Comparison of ENCODE assay signal across 1 cellular context in the genomic region with DNA sequence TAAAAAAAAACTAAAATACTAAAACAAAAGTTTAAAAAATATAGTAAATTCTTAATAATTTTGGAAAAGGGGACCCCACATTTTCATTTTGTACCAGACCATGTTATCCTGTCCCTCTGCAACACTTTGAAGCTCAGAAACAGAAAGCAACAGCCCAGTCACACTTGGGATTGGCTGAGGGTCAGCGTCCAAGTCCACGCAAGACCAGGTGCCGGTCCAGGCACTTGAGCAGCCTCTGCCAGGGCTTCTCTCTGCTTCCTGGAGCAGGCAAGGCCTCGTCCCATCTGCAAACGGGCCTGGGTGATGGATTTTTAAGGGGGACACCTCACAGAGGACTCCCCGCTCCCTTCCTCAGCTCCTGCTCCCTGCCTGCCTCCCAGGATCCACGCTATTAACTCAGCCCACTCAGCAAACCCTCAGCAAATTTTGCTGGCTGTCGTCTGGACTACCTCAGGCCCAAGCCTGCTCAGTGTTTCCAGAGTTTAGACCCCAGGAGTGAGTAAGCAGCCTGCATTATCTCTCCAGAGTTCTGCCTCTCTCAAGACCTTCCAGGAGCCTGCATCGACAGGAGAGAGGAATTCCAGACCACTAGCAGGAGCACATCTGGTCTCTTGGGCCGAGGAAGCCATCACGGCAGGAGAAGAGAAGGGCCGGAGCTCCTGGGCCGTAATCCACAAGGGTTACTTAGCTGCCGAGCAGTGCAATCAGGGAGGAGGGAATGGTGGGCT.
TF ChIP-seq lines count a peak whose summit lies in the region.

No MANE protein-coding gene starts in this region.

TF ChIP-seq in IMR-90, 13 proteins besides CTCF, POLR2A, EP300 and RAD21:
- TF ChIP-seq RCOR1 (IDR thresholded peaks at IDR 0.05; ENCODE audit: insufficient replicate concordance, low read length) (no peak), MAFK (IDR thresholded peaks at IDR 0.05; ENCODE audit: low read depth, low read length) (no peak), NFE2L2 (IDR thresholded peaks at IDR 0.05; ENCODE audit: low read depth, low read length) (no peak), CHD1 (IDR thresholded peaks at IDR 0.05; ENCODE audit: low read depth, low read length) (no peak), MXI1 (IDR thresholded peaks at IDR 0.05; ENCODE audit: borderline replicate concordance, low read depth, low read length) (no peak), BHLHE40 (IDR thresholded peaks at IDR 0.05; ENCODE audit: low read depth, low read length) (no peak), USF2 (IDR thresholded peaks at IDR 0.05; ENCODE audit: low read depth, low read length) (no peak), MAZ (IDR thresholded peaks at IDR 0.05; ENCODE audit: borderline replicate concordance, low read depth, low read length) (no peak), SMC3 (IDR thresholded peaks at IDR 0.05; ENCODE audit: low read depth, low read length) (no peak), FOS (IDR thresholded peaks at IDR 0.05; ENCODE audit: low read depth, low read length) (no peak), CEBPB (IDR thresholded peaks at IDR 0.05; ENCODE audit: low read depth, low read length) (no peak), RFX5 (IDR thresholded peaks at IDR 0.05; ENCODE audit: low read depth, low read length) (no peak)
- TF ChIP-seq, protein P1, sequence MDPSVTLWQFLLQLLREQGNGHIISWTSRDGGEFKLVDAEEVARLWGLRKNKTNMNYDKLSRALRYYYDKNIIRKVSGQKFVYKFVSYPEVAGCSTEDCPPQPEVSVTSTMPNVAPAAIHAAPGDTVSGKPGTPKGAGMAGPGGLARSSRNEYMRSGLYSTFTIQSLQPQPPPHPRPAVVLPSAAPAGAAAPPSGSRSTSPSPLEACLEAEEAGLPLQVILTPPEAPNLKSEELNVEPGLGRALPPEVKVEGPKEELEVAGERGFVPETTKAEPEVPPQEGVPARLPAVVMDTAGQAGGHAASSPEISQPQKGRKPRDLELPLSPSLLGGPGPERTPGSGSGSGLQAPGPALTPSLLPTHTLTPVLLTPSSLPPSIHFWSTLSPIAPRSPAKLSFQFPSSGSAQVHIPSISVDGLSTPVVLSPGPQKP (IDR thresholded peaks at IDR 0.05; ENCODE audit: borderline replicate concordance, low read depth, low read length), result no peak
